ENCODE assay signal across 1 cellular context in genomic region chr11:46386005-46386331, GRCh38.
TF ChIP-seq lines count a peak whose summit lies in the region.

No MANE protein-coding gene starts in this region.

TF ChIP-seq in HepG2, 621 proteins besides CTCF, POLR2A, EP300 and RAD21:
- TF ChIP-seq ZBTB21 (CRISPR knock-in tag; IDR thresholded peaks at IDR 0.05) (peak; percentile 47; the same call in 1 of the 2 replicates), ZNF326 (CRISPR knock-in tag; IDR thresholded peaks at IDR 0.05; ENCODE audit: borderline replicate concordance) (no peak)
TF ChIP-seq in HepG2: peak in this region for 1.
